11 cellular contexts compared by ENCODE assay signal in the genomic region with DNA sequence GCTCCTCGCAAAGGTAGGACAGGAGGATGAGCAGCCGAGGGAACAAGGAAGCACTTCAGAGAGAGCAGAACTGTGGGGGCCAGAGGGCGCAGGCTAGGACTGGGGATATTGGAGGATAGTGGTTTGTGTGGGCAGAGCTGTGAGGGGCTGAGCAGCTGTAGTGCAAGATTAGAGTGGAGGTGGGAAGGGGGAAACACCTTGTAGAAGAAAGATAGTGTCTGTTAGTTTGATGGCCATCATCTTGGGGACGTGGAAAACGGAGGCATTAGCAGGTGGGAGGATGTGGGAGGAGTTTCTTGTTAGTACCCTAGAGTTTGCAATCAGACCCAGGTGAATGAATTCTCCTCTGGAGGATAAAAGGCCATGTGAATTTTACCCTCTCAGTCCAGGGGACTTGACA.
DNase-seq lines count a peak whose midpoint lies in the region; ATAC-seq lines count a peak whose summit lies in the region.
"Had no signal": no experiment of that assay in that cellular context is flagged by ENCODE, and none has a peak within 500 bp of the region (broad histone marks: within the 10 kb centered on the region; RNA-seq: fewer than 3 reads in every experiment).

No MANE protein-coding gene starts in this region.

- peak; percentile 38 for DNase-seq in stimulated activated naive CD4-positive, alpha-beta T cell treated with Interleukin-2 at 50 U/mL for 16 hours (lab: John Stamatoyannopoulos, UW)
- no peak for DNase-seq in stimulated activated naive CD4-positive, alpha-beta T cell (lab: John Stamatoyannopoulos, UW)
- DNase-seq in activated CD4-positive, alpha-beta T cell treated with anti-CD3 and anti-CD28 coated beads, Interleukin-2, amount 50 U/mL, for 1 hour = peak; percentile 30
- peak in 2 of 3 experiments; percentile 40 to 46 for DNase-seq in effector memory CD8-positive, alpha-beta T cell
- DNase-seq in NCI-H524 (lab: John Stamatoyannopoulos, UW) = no peak
- no peak for DNase-seq in head of caudate nucleus
- DNase-seq: mammary epithelial cell, MV-4-11, RPMI8226 had no signal

- H3K9me3 Mint-ChIP-seq in effector memory CD8-positive, alpha-beta T cell = no peaks in the 10 kb centered on the region

- no peaks in the 10 kb centered on the region for H3K27me3 Mint-ChIP-seq in effector memory CD8-positive, alpha-beta T cell

- peak overlapping the region; percentile 77 to 100 for H3K4me3 Mint-ChIP-seq in effector memory CD8-positive, alpha-beta T cell

- H3K27ac Mint-ChIP-seq in effector memory CD8-positive, alpha-beta T cell = peak overlapping the region; percentile 99

- intact Hi-C loops in head of caudate nucleus (cut with DNase I) = no loop called here

- ATAC-seq in effector memory CD8-positive, alpha-beta T cell (replicated peaks) = peak; percentile 20
- ATAC-seq in HG03108 (IDR thresholded peaks at IDR 0.05; ENCODE audit: unreplicated experiment) (no peak), GM19395 (IDR thresholded peaks at IDR 0.05; ENCODE audit: unreplicated experiment) (no peak)

- peaks cover 82% of the 10 kb centered on the region for H3K36me3 Mint-ChIP-seq in effector memory CD8-positive, alpha-beta T cell (ENCODE audit: insufficient read depth)

- H3K4me1 Mint-ChIP-seq in effector memory CD8-positive, alpha-beta T cell (ENCODE audit: low read depth in 2 of 2) = peaks cover 95 to 96% of the 10 kb centered on the region in 2 donors

Comparison
In these comparisons a context has a peak if more than half of its experiments do, and no peak if none do; other contexts are left out.
1. DNase-seq: peak in stimulated activated naive CD4-positive, alpha-beta T cell treated with Interleukin-2 at 50 U/mL for 16 hours (single experiment), activated CD4-positive, alpha-beta T cell treated with anti-CD3 and anti-CD28 coated beads, Interleukin-2, amount 50 U/mL, for 1 hour (single experiment) and effector memory CD8-positive, alpha-beta T cell (2 of 3); none in stimulated activated naive CD4-positive, alpha-beta T cell (0 of 6), NCI-H524 (0 of 2) and head of caudate nucleus (0 of 42).